16 cellular contexts compared by ENCODE assay signal in the genomic region with DNA sequence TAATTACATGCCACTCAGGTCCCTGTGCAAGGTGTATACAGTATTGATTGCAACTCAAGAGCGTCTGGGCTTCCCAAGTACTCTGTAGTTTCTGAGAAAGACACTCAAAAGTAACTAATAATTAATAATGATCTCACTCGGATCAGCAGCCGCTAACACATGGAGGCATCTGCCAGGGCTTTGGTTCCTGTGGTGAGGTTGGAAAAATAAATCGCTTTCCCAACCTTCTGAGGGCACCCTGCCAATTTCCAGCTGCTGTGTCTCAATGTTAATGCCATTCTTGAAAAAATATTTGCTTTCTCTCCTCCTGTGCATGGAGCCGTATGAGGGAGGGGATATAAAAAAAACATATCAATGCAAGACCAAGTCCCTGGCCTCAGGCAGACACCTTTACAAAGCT.
DNase-seq lines count a peak whose midpoint lies in the region; ATAC-seq, FAIRE-seq and TF ChIP-seq lines count a peak whose summit lies in the region.
"Had no signal": no experiment of that assay in that cellular context is flagged by ENCODE, and none has a peak within 500 bp of the region (broad histone marks: within the 10 kb centered on the region; RNA-seq: fewer than 3 reads in every experiment).

No MANE protein-coding gene starts in this region.

- H3K4me1 ChIP-seq in HepG2 (ENCODE audit: insufficient read depth, low read length): peaks cover under 1% of the 10 kb centered on the region; the same call in 1 of the 2 replicates
- H3K4me1 ChIP-seq: BLaER1 treated with 17β-estradiol and CSF1 and Interleukin-3, amounts not matched to agents 10 nM and 100 nM; breast epithelium; esophagus squamous epithelium had no signal

- intact Hi-C loops in HepG2 (cut with micrococcal nuclease; ENCODE audit: unreplicated experiment): no loop called here

- CTCF ChIA-PET in HepG2 (lab: Yijun Ruan, JAX; ENCODE audit: low intra/inter-chr PET ratio, low total read pairs): no interaction called here

- no peaks in the 10 kb centered on the region for H3K27me3 ChIP-seq in HepG2 (ENCODE audit: control insufficient read depth in 1 of 2, insufficient read depth in 2 of 2, low read length in 2 of 2)
- H3K27me3 ChIP-seq: BLaER1 treated with 17β-estradiol and CSF1 and Interleukin-3, amounts not matched to agents 10 nM and 100 nM; breast epithelium; esophagus squamous epithelium had no signal

- WGBS in HepG2 (ENCODE audit: low lambda C conversion rate): 52% methylated on average over 5 of the region's 5 CpGs

- ATAC-seq in HepG2: no peak
- no peak for ATAC-seq in HG03135 (IDR thresholded peaks at IDR 0.05; ENCODE audit: unreplicated experiment)

- POLR2A ChIA-PET in HepG2 (lab: Yijun Ruan, JAX): no interaction called here

- no peak overlapping the region for H3K4me2 ChIP-seq in HepG2 (ENCODE audit: low read depth, low read length)
- H3K4me2 ChIP-seq: BLaER1 treated with 17β-estradiol and CSF1 and Interleukin-3, amounts not matched to agents 10 nM and 100 nM had no signal

- FAIRE-seq in HepG2 (lab: Jason Lieb, UNC): no peak
- FAIRE-seq: keratinocyte, TTC549 had no signal

- TF ChIP-seq EP300 in HepG2 (IDR thresholded peaks at IDR 0.05; ENCODE audit: low read depth in 2 of 2, low read length in 2 of 2): no peak
- no peak for TF ChIP-seq EP300 in HepG2 (CRISPR knock-in tag; IDR thresholded peaks at IDR 0.05; ENCODE audit: borderline replicate concordance)

- TF ChIP-seq CTCF in HepG2 (CRISPR knock-in tag; IDR thresholded peaks at IDR 0.05): no peak

- H3K9ac ChIP-seq in HepG2 (ENCODE audit: insufficient read depth, low read depth, low read length): no peak overlapping the region
- H3K9ac ChIP-seq: BLaER1 treated with 17β-estradiol and CSF1 and Interleukin-3, amounts not matched to agents 10 nM and 100 nM had no signal

- no peaks in the 10 kb centered on the region for H3K36me3 ChIP-seq in HepG2 (replicated peaks in 1 of 2; ENCODE audit: control insufficient read depth in 1 of 2, insufficient read depth in 2 of 2, low read length in 2 of 2)
- H3K36me3 ChIP-seq: breast epithelium had no signal

- BruUV-seq in HepG2 (replicated peaks; lab: Mats Ljungman, UMichigan): no TSS peak

- H3K27ac ChIP-seq in HepG2 (ENCODE audit: extremely low read length, insufficient read depth, low read length): no peak overlapping the region
- H3K27ac ChIP-seq: BLaER1 treated with 17β-estradiol and CSF1 and Interleukin-3, amounts not matched to agents 10 nM and 100 nM; breast epithelium; esophagus squamous epithelium; RWPE1 had no signal

- H3K4me3 ChIP-seq in HepG2 (replicated peaks in 1 of 3; ENCODE audit: insufficient read depth in 1 of 3, low read depth in 2 of 3, low read length in 3 of 3): no peak overlapping the region
- H3K4me3 ChIP-seq: BLaER1 treated with 17β-estradiol and CSF1 and Interleukin-3, amounts not matched to agents 10 nM and 100 nM; breast epithelium; esophagus squamous epithelium had no signal

- H3K79me2 ChIP-seq in HepG2 (ENCODE audit: insufficient read depth, low read length): no peaks in the 10 kb centered on the region

- in situ Hi-C loops in HepG2 (cut with HindIII; ENCODE audit: extremely low pct_ligation_motif_present, low pct_unique_long_range_greater_than_20kb): no loop called here
- in situ Hi-C loops in G401 (cut with HindIII; ENCODE audit: low sequenced_read_pairs): no loop called here

- DNase-seq in AG20443 (ENCODE audit: low spot score): peak; percentile 71
- peak; percentile 42 for DNase-seq in NCI-H2029 treated with DMSO at 0.1 percent for 48 hours (lab: John Stamatoyannopoulos, UW)
- DNase-seq in astrocyte of the hippocampus (ENCODE audit: low read depth, low spot score): peak; percentile 94
- peak; percentile 45 for DNase-seq in HepG2 (ENCODE audit: low spot score)
- DNase-seq in NOMO-1 treated with DMSO at 0.1 percent for 48 hours (lab: John Stamatoyannopoulos, UW; ENCODE audit: unreplicated experiment): no peak
- DNase-seq in G401 (ENCODE audit: low spot score): no peak
- DNase-seq in OCI-M2 (lab: John Stamatoyannopoulos, UW; ENCODE audit: unreplicated experiment): no peak
- DNase-seq: activated CD8-positive, alpha-beta memory T cell treated with anti-CD3 and anti-CD28 coated beads, Interleukin-2, amount 50 U/mL, for 48 hours; esophagus squamous epithelium; HCEC 1CT had no signal

- no peak for TF ChIP-seq RAD21 in HepG2 (CRISPR knock-in tag; IDR thresholded peaks at IDR 0.05)

- no peak overlapping the region for H2AFZ ChIP-seq in HepG2 (ENCODE audit: low read length)

- H3K9me3 ChIP-seq in HepG2 (ENCODE audit: low read length): no peaks in the 10 kb centered on the region
- H3K9me3 ChIP-seq: BLaER1 treated with 17β-estradiol and CSF1 and Interleukin-3, amounts not matched to agents 10 nM and 100 nM; breast epithelium; esophagus squamous epithelium had no signal

- H4K20me1 ChIP-seq in HepG2 (ENCODE audit: insufficient read depth, low read length): no peaks in the 10 kb centered on the region
- H4K20me1 ChIP-seq: BLaER1 treated with 17β-estradiol and CSF1 and Interleukin-3, amounts not matched to agents 10 nM and 100 nM had no signal

- no peak for TF ChIP-seq POLR2A in HepG2 (IDR thresholded peaks at IDR 0.05; ENCODE audit: insufficient read depth in 1 of 2, low read depth in 2 of 2, low read length in 2 of 2)

TF ChIP-seq in HepG2, 621 proteins besides CTCF, POLR2A, EP300 and RAD21:
- no peak for TF ChIP-seq KDM3A (CRISPR knock-in tag; IDR thresholded peaks at IDR 0.05; ENCODE audit: low read depth)
- TF ChIP-seq, protein P1, sequence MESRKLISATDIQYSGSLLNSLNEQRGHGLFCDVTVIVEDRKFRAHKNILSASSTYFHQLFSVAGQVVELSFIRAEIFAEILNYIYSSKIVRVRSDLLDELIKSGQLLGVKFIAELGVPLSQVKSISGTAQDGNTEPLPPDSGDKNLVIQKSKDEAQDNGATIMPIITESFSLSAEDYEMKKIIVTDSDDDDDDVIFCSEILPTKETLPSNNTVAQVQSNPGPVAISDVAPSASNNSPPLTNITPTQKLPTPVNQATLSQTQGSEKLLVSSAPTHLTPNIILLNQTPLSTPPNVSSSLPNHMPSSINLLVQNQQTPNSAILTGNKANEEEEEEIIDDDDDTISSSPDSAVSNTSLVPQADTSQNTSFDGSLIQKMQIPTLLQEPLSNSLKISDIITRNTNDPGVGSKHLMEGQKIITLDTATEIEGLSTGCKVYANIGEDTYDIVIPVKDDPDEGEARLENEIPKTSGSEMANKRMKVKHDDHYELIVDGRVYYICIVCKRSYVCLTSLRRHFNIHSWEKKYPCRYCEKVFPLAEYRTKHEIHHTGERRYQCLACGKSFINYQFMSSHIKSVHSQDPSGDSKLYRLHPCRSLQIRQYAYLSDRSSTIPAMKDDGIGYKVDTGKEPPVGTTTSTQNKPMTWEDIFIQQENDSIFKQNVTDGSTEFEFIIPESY (CRISPR knock-in tag; IDR thresholded peaks at IDR 0.05): peak; percentile 75; the same call in 1 of the 2 replicates

Comparison
In these comparisons a context has a peak if more than half of its experiments do, and no peak if none do; other contexts are left out.
1. DNase-seq: peak in AG20443 (single experiment), NCI-H2029 treated with DMSO at 0.1 percent for 48 hours (single experiment), astrocyte of the hippocampus (single experiment) and HepG2 (single experiment); none in NOMO-1 treated with DMSO at 0.1 percent for 48 hours (single experiment), G401 (single experiment) and OCI-M2 (single experiment).